In the genomic region with DNA sequence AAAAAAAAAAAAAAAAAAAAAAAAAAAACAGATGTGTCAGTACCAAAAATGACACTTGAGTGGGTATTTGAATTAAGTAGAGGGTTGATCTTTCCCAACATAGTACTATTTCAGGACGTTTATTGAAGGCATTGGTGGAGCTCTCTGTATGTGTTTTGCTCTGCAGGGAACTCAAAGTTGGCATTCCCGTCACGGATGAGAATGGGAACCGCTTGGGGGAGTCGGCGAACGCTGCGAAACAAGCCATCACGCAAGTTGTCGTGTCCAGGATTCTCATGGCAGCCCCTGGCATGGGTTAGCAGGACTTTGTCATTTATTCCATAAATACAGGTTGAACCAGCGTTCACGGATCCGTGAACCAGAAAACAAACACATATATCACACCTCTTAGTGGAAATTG, we compare ENCODE assay signal across 21 cellular contexts.
"Had no signal": no experiment of that assay in that cellular context is flagged by ENCODE, and none has a peak within 500 bp of the region (broad histone marks: within the 10 kb centered on the region; RNA-seq: fewer than 3 reads in every experiment).

No MANE protein-coding gene starts in this region.

- H3K27me3 Mint-ChIP-seq: natural killer cell treated with Interleukin-12 subunit alpha and Interleukin-12 subunit beta and Interleukin-15 and Interleukin-18, amount 100 ng/mL, for 72 hours had no signal

- H3K9me3 Mint-ChIP-seq: endodermal cell had no signal

- H3K4me1 ChIP-seq: gastroesophageal sphincter, heart left ventricle, psoas muscle, stomach, suprapubic skin, transverse colon had no signal

- DNase-seq: activated CD8-positive, alpha-beta memory T cell treated with anti-CD3 and anti-CD28 coated beads for 24 hours; activated CD8-positive, alpha-beta memory T cell treated with anti-CD3 and anti-CD28 coated beads, Interleukin-2, amount 50 U/mL, for 48 hours; amniotic stem cell; cerebellar nuclear complex; endodermal cell; heart left ventricle; left ventricle myocardium superior; mammary epithelial cell; midbrain; psoas muscle; right cardiac atrium; stimulated activated CD4-positive, alpha-beta T cell treated with anti-CD3 and anti-CD28 coated beads, Interleukin-4, amount 100 ng/mL, for 24 hours; stomach; T-helper 9 cell; transverse colon had no signal

- H3K27ac ChIP-seq: coronary artery, epithelial cell of prostate, gastroesophageal sphincter, heart left ventricle, psoas muscle, stomach, suprapubic skin, transverse colon had no signal

- H3K4me3 Mint-ChIP-seq: endodermal cell; natural killer cell treated with Interleukin-12 subunit alpha and Interleukin-12 subunit beta and Interleukin-15 and Interleukin-18, amount 100 ng/mL, for 72 hours had no signal

- H3K27me3 ChIP-seq: gastroesophageal sphincter, heart left ventricle, stomach, suprapubic skin, transverse colon had no signal

- H3K4me3 ChIP-seq: coronary artery, gastroesophageal sphincter, heart left ventricle, psoas muscle, stomach, suprapubic skin, transverse colon had no signal

- H3K27ac Mint-ChIP-seq: endodermal cell; natural killer cell treated with Interleukin-12 subunit alpha and Interleukin-12 subunit beta and Interleukin-15 and Interleukin-18, amount 100 ng/mL, for 72 hours had no signal

- ATAC-seq: gastroesophageal sphincter; heart left ventricle; left ventricle myocardium superior; natural killer cell treated with Interleukin-12 subunit alpha and Interleukin-12 subunit beta and Interleukin-15 and Interleukin-18, amount 100 ng/mL, for 72 hours; psoas muscle; SK-N-SH treated with all-trans-retinoic acid at 6 μM for 48 hours had no signal

- H3K9me3 ChIP-seq: gastroesophageal sphincter, psoas muscle, stomach, suprapubic skin, transverse colon had no signal
